ENCODE assay signal across 16 cellular contexts in genomic region chr10:11871470-11871869, GRCh38. TPM values are rescaled to one million over a fixed set of nuclear protein-coding genes. Genes with fewer than 3 reads are reported as not detected.
DNase-seq lines count a peak whose midpoint lies in the region; ATAC-seq and TF ChIP-seq lines count a peak whose summit lies in the region.
"Had no signal": no experiment of that assay in that cellular context is flagged by ENCODE, and none has a peak within 500 bp of the region (broad histone marks: within the 10 kb centered on the region; RNA-seq: fewer than 3 reads in every experiment).

No MANE protein-coding gene starts in this region.

- H3K4me1 Mint-ChIP-seq in CD4-positive, CD25-positive, alpha-beta regulatory T cell = peaks cover 4 to 14% (median 9%) of the 10 kb centered on the region in 4 donors
- H3K4me1 Mint-ChIP-seq in T-cell = peaks cover 13 to 26% (median 19%) of the 10 kb centered on the region in 3 donors

- H2BK12ac ChIP-seq in trophoblast cell (ENCODE audit: low read length) = no peak overlapping the region

- no peaks in the 10 kb centered on the region for H3K27me3 ChIP-seq in CD4-positive, CD25-positive, alpha-beta regulatory T cell (ENCODE audit: control insufficient read depth, insufficient read depth, low read length)
- no peaks in the 10 kb centered on the region for H3K27me3 ChIP-seq in trophoblast cell (ENCODE audit: insufficient read depth, low read length)
- H3K27me3 ChIP-seq: tibial nerve had no signal

- H3K9me3 ChIP-seq in CD4-positive, CD25-positive, alpha-beta regulatory T cell (ENCODE audit: control insufficient read depth in 2 of 2, low read length in 2 of 2) = no peaks in the 10 kb centered on the region
- H3K9me3 ChIP-seq in trophoblast cell (ENCODE audit: insufficient read depth, low read depth, low read length) = no peaks in the 10 kb centered on the region
- H3K9me3 ChIP-seq: tibial nerve had no signal

- H3K27ac ChIP-seq in CD4-positive, CD25-positive, alpha-beta regulatory T cell (ENCODE audit: insufficient read depth, low read length, poor library complexity, severe bottlenecking) = no peak overlapping the region
- H3K27ac ChIP-seq in trophoblast cell (ENCODE audit: low read depth, low read length) = peak overlapping the region; percentile 49

- no peak overlapping the region for H3K23ac ChIP-seq in trophoblast cell (ENCODE audit: low read length)

- no CpG with 5 or more reads among the region's 9 CpGs for WGBS in trophoblast cell (ENCODE audit: extremely low coverage, insufficient coverage, insufficient read length)

- peak in 1 of 3 donors; percentile 13 for DNase-seq in CD4-positive, CD25-positive, alpha-beta regulatory T cell
- DNase-seq in T-cell = no peak
- DNase-seq in epithelial cell of esophagus (ENCODE audit: low read depth) = peak; percentile 54
- peak; percentile 81 to 94 for DNase-seq in trophoblast cell
- no peak for DNase-seq in stimulated activated naive CD8-positive, alpha-beta T cell treated with anti-CD3 and anti-CD28 coated beads, Interleukin-15, Interleukin-2, amounts not matched to agents 100 U/mL and 50 U/mL, for 24 hours
- DNase-seq in epidermal melanocyte (ENCODE audit: insufficient read length, low spot score) = no peak
- no peak for DNase-seq in activated T-cell treated with anti-CD3 and anti-CD28 coated beads for 4 hours
- DNase-seq: activated B cell treated with CpG ODN at 0.5 μM for 24 hours; activated naive CD4-positive, alpha-beta T cell treated with Interleukin-2 at 50 U/mL for 16 hours; AML-193; NCI-H2081; NCI-H69; stimulated activated CD8-positive, alpha-beta memory T cell treated with anti-CD3 and anti-CD28 coated beads, Interleukin-4, amount 100 ng/mL, for 48 hours had no signal

- H3K4ac ChIP-seq in trophoblast cell (ENCODE audit: low read depth, low read length) = no peak overlapping the region

- H3K4me3 ChIP-seq in CD4-positive, CD25-positive, alpha-beta regulatory T cell (ENCODE audit: low read depth, low read length) = peak overlapping the region; percentile 22
- H3K4me3 ChIP-seq in epithelial cell of esophagus (ENCODE audit: low read length) (no peak overlapping the region), trophoblast cell (ENCODE audit: low read depth, low read length) (no peak overlapping the region)
- H3K4me3 ChIP-seq: tibial nerve had no signal

- no peak overlapping the region for H3K27ac Mint-ChIP-seq in CD4-positive, CD25-positive, alpha-beta regulatory T cell
- no peak overlapping the region for H3K27ac Mint-ChIP-seq in T-cell
- H3K27ac Mint-ChIP-seq: activated B cell treated with CpG ODN at 0.5 μM for 24 hours had no signal

- no peak overlapping the region for H2BK120ac ChIP-seq in trophoblast cell (ENCODE audit: insufficient read depth, low read length, poor library complexity)

- H3K27me3 Mint-ChIP-seq in CD4-positive, CD25-positive, alpha-beta regulatory T cell = peaks cover 35% of the 10 kb centered on the region
- peaks cover 0 to 4% of the 10 kb centered on the region in 2 donors for H3K27me3 Mint-ChIP-seq in T-cell

- no peak overlapping the region for H3K9ac ChIP-seq in trophoblast cell (ENCODE audit: low read length)

- H3K36me3 ChIP-seq in CD4-positive, CD25-positive, alpha-beta regulatory T cell (ENCODE audit: control insufficient read depth, insufficient read depth, low read length) = no peaks in the 10 kb centered on the region
- peaks cover 8 to 14% of the 10 kb centered on the region in 2 experiments for H3K36me3 ChIP-seq in trophoblast cell (ENCODE audit: control insufficient read depth in 1 of 2, insufficient read depth in 2 of 2, low read length in 2 of 2)

- no peak overlapping the region for H2AK5ac ChIP-seq in trophoblast cell (ENCODE audit: low read length)

- H3K18ac ChIP-seq in trophoblast cell (ENCODE audit: low read length) = no peak overlapping the region

- H3K14ac ChIP-seq in trophoblast cell (ENCODE audit: low read length) = no peak overlapping the region

- H4K8ac ChIP-seq in trophoblast cell (ENCODE audit: low read depth, low read length) = no peak overlapping the region

- H3K4me3 Mint-ChIP-seq in CD4-positive, CD25-positive, alpha-beta regulatory T cell = peak overlapping the region in 1 of 4 donors; percentile 34
- peak overlapping the region in 1 of 3 donors; percentile 11 for H3K4me3 Mint-ChIP-seq in T-cell
- H3K4me3 Mint-ChIP-seq: activated B cell treated with CpG ODN at 0.5 μM for 24 hours had no signal

- H3K79me2 ChIP-seq in trophoblast cell (ENCODE audit: control insufficient read depth, insufficient read depth, low read length, poor library complexity) = peaks cover 4% of the 10 kb centered on the region

- no peak for TF ChIP-seq CTCF in epithelial cell of esophagus (IDR thresholded peaks at IDR 0.05; ENCODE audit: insufficient read depth, low read depth, low read length, missing control alignments)

- peaks cover 15% of the 10 kb centered on the region for H3K4me1 ChIP-seq in CD4-positive, CD25-positive, alpha-beta regulatory T cell (ENCODE audit: control insufficient read depth, insufficient read depth, low read length, poor library complexity, severe bottlenecking)
- peaks cover 23 to 33% of the 10 kb centered on the region in 2 experiments for H3K4me1 ChIP-seq in trophoblast cell (ENCODE audit: control insufficient read depth in 1 of 2, insufficient read depth in 2 of 2, low read length in 2 of 2)

- no peaks in the 10 kb centered on the region for H3K9me3 Mint-ChIP-seq in CD4-positive, CD25-positive, alpha-beta regulatory T cell
- no peaks in the 10 kb centered on the region for H3K9me3 Mint-ChIP-seq in T-cell
- H3K9me3 Mint-ChIP-seq: activated B cell treated with CpG ODN at 0.5 μM for 24 hours had no signal

- no peak overlapping the region for H2AFZ ChIP-seq in trophoblast cell (ENCODE audit: insufficient read depth, low read length, poor library complexity)

- ATAC-seq in CD4-positive, CD25-positive, alpha-beta regulatory T cell (ENCODE audit: low read depth in 2 of 2) = no peak
- ATAC-seq in T-cell (replicated peaks in 1 of 4) (peak in 3 of 4 experiments; percentile 41 to 68 (median 59)), HG02981 (IDR thresholded peaks at IDR 0.05; ENCODE audit: unreplicated experiment) (no peak)
- ATAC-seq in stimulated activated naive CD8-positive, alpha-beta T cell treated with anti-CD3 and anti-CD28 coated beads, Interleukin-15, Interleukin-2, amounts not matched to agents 100 U/mL and 50 U/mL, for 24 hours = no peak
- ATAC-seq: Panc1 had no signal

- CTCF ChIA-PET in T-cell (lab: Charles Lee) = no interaction called here

- no peak overlapping the region for H3K4me2 ChIP-seq in trophoblast cell (ENCODE audit: low read length)

- H2BK5ac ChIP-seq in trophoblast cell (ENCODE audit: low read depth, low read length, poor library complexity) = no peak overlapping the region

- no peak overlapping the region for H4K91ac ChIP-seq in trophoblast cell (ENCODE audit: low read depth, low read length)

- no peak overlapping the region for H4K12ac ChIP-seq in trophoblast cell (ENCODE audit: low read depth, low read length)

- H3K36me3 Mint-ChIP-seq in CD4-positive, CD25-positive, alpha-beta regulatory T cell = no peaks in the 10 kb centered on the region
- no peaks in the 10 kb centered on the region for H3K36me3 Mint-ChIP-seq in T-cell

- peaks cover 23% of the 10 kb centered on the region for H3K79me1 ChIP-seq in trophoblast cell (ENCODE audit: low read length)

- POLR2A ChIA-PET in T-cell (lab: Charles Lee) = no interaction called here

RNA-seq across cellular contexts. Expression of gene PROSER2, which starts 48.3 kb away (rescaled TPM):
- 1.3 TPM for total RNA-seq in CD4-positive, CD25-positive, alpha-beta regulatory T cell
- polyA plus RNA-seq in CD4-positive, CD25-positive, alpha-beta regulatory T cell = under 1 TPM in 2 of 4 donors, not detected in 2; 0.25 to 0.65 TPM
- total RNA-seq in T-cell = 1 to 10 TPM; 1.7 to 4.8 (median 4.0) TPM
- 16.0 and 17.5 TPM in 2 replicates for polyA plus RNA-seq in trophoblast cell (2013)

Comparison
In these comparisons a context has a peak if more than half of its experiments do, and no peak if none do; other contexts are left out.
1. ATAC-seq: peak in T-cell (3 of 4); none in CD4-positive, CD25-positive, alpha-beta regulatory T cell (0 of 2), stimulated activated naive CD8-positive, alpha-beta T cell treated with anti-CD3 and anti-CD28 coated beads, Interleukin-15, Interleukin-2, amounts not matched to agents 100 U/mL and 50 U/mL, for 24 hours (single experiment) and HG02981 (single experiment).
2. DNase-seq: peak in epithelial cell of esophagus (single experiment) and trophoblast cell (2 of 2); none in T-cell (0 of 34), stimulated activated naive CD8-positive, alpha-beta T cell treated with anti-CD3 and anti-CD28 coated beads, Interleukin-15, Interleukin-2, amounts not matched to agents 100 U/mL and 50 U/mL, for 24 hours (single experiment), epidermal melanocyte (single experiment) and activated T-cell treated with anti-CD3 and anti-CD28 coated beads for 4 hours (single experiment).